ENCODE assay signal across 15 cellular contexts in the genomic region with DNA sequence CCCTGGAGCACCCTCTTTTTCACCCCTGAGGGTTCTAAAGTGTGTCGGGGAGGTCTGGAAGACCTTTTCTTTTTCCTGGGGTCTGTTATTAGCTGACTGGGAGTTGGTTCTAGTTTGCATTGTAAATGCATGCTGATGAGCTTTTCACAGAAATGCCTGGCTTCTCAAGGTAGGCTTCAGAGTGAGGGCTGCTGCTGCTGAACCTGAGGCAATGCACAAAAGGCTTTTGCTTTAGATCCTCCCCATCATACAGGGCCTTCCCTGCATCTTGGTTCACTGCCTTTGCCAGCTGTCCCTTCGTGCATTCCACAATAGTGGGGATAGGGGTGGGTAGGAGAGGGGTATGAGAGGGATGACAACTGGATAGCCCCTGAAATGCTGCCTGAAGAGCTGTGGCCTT.
A peak's percentile ranks its signal among the peaks of the same experiment; 100 is the strongest.
DNase-seq lines count a peak whose midpoint lies in the region; ATAC-seq and TF ChIP-seq lines count a peak whose summit lies in the region.
"Had no signal": no experiment of that assay in that cellular context is flagged by ENCODE, and none has a peak within 500 bp of the region (broad histone marks: within the 10 kb centered on the region; RNA-seq: fewer than 3 reads in every experiment).

No MANE protein-coding gene starts in this region.

- H3K4me3 ChIP-seq in coronary artery: no peak overlapping the region
- H3K4me3 ChIP-seq: BLaER1 had no signal

- no peak overlapping the region for H3K27ac ChIP-seq in coronary artery
- H3K27ac ChIP-seq: BLaER1 had no signal

- DNase-seq in stimulated activated naive CD8-positive, alpha-beta T cell treated with anti-CD3 and anti-CD28 coated beads, Interleukin-15, amount 100 ng/mL, for 72 hours: no peak
- DNase-seq in stimulated activated naive CD8-positive, alpha-beta T cell treated with anti-CD3 and anti-CD28 coated beads, Interleukin-15, Interleukin-2, amounts not matched to agents 100 U/mL and 50 U/mL, for 24 hours: no peak
- DNase-seq in coronary artery (ENCODE audit: low spot score) (peak; percentile 29), iPS-NIHi7 (ENCODE audit: extremely low spot score) (peak; percentile 46), SKM-1 treated with dmso at 0.1 percent for 144 hours (lab: John Stamatoyannopoulos, UW; ENCODE audit: unreplicated experiment) (no peak), NCI-H524 treated with DMSO at 0.1 percent for 48 hours (lab: John Stamatoyannopoulos, UW) (no peak)
- DNase-seq: 8988T; AML-193; Caco-2; CD8-positive, alpha-beta memory T cell; DND-41; GF-D8; H7 had no signal

- peaks cover 21% of the 10 kb centered on the region for H3K27me3 Mint-ChIP-seq in stimulated activated naive CD8-positive, alpha-beta T cell treated with anti-CD3 and anti-CD28 coated beads, Interleukin-15, amount 100 ng/mL, for 72 hours

- H3K4me3 Mint-ChIP-seq in stimulated activated naive CD8-positive, alpha-beta T cell treated with anti-CD3 and anti-CD28 coated beads, Interleukin-15, amount 100 ng/mL, for 72 hours: no peak overlapping the region
- H3K4me3 Mint-ChIP-seq: CD8-positive, alpha-beta memory T cell had no signal

- H3K27ac Mint-ChIP-seq in stimulated activated naive CD8-positive, alpha-beta T cell treated with anti-CD3 and anti-CD28 coated beads, Interleukin-15, amount 100 ng/mL, for 72 hours: peak overlapping the region; percentile 23 to 64

- no peak for ATAC-seq in stimulated activated naive CD8-positive, alpha-beta T cell treated with anti-CD3 and anti-CD28 coated beads, Interleukin-15, amount 100 ng/mL, for 72 hours
- ATAC-seq in stimulated activated naive CD8-positive, alpha-beta T cell treated with anti-CD3 and anti-CD28 coated beads, Interleukin-15, Interleukin-2, amounts not matched to agents 100 U/mL and 50 U/mL, for 24 hours: no peak
- no peak for ATAC-seq in GM19455 (IDR thresholded peaks at IDR 0.05; ENCODE audit: unreplicated experiment)

- H3K9me3 Mint-ChIP-seq in stimulated activated naive CD8-positive, alpha-beta T cell treated with anti-CD3 and anti-CD28 coated beads, Interleukin-15, amount 100 ng/mL, for 72 hours: no peaks in the 10 kb centered on the region
- H3K9me3 Mint-ChIP-seq: CD8-positive, alpha-beta memory T cell had no signal

- no peak for TF ChIP-seq CTCF in coronary artery (IDR thresholded peaks at IDR 0.05)

- H3K4me1 Mint-ChIP-seq in stimulated activated naive CD8-positive, alpha-beta T cell treated with anti-CD3 and anti-CD28 coated beads, Interleukin-15, amount 100 ng/mL, for 72 hours: no peaks in the 10 kb centered on the region
- H3K4me1 Mint-ChIP-seq: CD8-positive, alpha-beta memory T cell had no signal

Comparison
In these comparisons a context has a peak if more than half of its experiments do, and no peak if none do; other contexts are left out.
1. DNase-seq: peak in coronary artery (single experiment) and iPS-NIHi7 (single experiment); none in stimulated activated naive CD8-positive, alpha-beta T cell treated with anti-CD3 and anti-CD28 coated beads, Interleukin-15, amount 100 ng/mL, for 72 hours (0 of 2), stimulated activated naive CD8-positive, alpha-beta T cell treated with anti-CD3 and anti-CD28 coated beads, Interleukin-15, Interleukin-2, amounts not matched to agents 100 U/mL and 50 U/mL, for 24 hours (single experiment), SKM-1 treated with dmso at 0.1 percent for 144 hours (single experiment) and NCI-H524 treated with DMSO at 0.1 percent for 48 hours (single experiment).